Comparison of ENCODE assay signal across 8 cellular contexts in the genomic region with DNA sequence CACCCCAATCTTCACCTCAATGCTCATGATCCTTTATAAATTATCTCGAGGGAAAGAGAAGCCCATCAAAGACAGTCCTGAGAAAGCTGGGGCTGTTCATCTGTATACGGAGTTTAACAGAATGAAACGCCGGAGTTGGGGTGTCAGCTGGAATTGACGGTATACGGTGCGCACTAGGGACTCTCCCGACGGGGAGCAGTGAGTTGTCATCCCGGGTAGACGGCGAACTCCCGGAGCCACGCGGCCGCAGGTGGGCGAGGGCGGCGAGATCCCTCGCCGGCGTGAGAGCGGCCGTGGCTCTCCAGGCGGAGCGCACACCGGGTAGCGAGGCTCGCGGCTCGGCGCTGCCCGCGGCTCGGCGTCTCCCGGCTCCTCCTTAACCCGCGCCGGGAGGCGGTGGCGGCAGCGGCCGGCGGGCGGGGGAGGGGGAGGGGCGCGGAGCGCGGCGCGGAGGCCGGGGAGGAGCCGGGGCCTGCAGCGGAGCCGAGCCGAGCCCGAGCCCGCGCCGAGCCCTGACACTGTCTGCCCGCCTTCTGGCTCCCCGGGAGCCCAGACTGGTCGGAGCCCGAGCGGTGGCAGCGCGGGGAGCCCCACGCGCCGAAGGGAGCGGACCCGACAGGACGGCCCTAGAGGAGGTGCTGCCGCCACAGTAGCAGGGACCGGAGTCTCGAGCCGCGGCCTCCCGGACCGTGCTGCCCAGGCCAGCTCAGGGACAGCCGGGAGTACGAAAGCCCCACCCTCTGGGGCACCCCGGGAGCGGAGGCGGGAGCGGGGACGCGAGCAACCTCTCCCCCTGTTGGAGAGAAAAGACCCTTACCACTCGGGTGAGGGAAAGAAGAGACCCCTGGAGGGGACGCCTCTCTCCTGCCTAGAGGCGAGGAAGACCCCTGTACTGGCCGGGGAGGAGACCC. TPM values are rescaled to one million over a fixed set of nuclear protein-coding genes. Genes with fewer than 3 reads are reported as not detected.
DNase-seq lines count a peak whose midpoint lies in the region; ATAC-seq and TF ChIP-seq lines count a peak whose summit lies in the region.

FOXJ2 (plus strand) TSS at position 475 of the 911 bp plus-strand sequence. CDS start 7,117 bp downstream, outside the sequence.

- ATAC-seq in GM21360 (IDR thresholded peaks at IDR 0.05; ENCODE audit: unreplicated experiment): peak; percentile 76
- peak; percentile 97 for ATAC-seq in gastroesophageal sphincter

- H3K4me1 ChIP-seq in SJCRH30 (peaks cover 2% of the 10 kb centered on the region; the same call in 1 of the 2 replicates), gastroesophageal sphincter (peaks cover 11 to 54% (median 30%) of the 10 kb centered on the region in 3 donors), neutrophil (ENCODE audit: control insufficient read depth in 1 of 2, insufficient read depth in 1 of 2, low read depth in 1 of 2, low read length in 1 of 2) (peaks cover 53 to 60% of the 10 kb centered on the region in 2 experiments)

- peak; percentile 85 to 89 for TF ChIP-seq POLR2A in gastroesophageal sphincter (IDR thresholded peaks at IDR 0.05)

- H3K9me3 ChIP-seq in SJCRH30 (replicated peaks) (no peaks in the 10 kb centered on the region), gastroesophageal sphincter (no peaks in the 10 kb centered on the region), neutrophil (no peaks in the 10 kb centered on the region)

- peak within 1 kb of the TSS; percentile 95 for H3K4me3 ChIP-seq in SJCRH30
- peak within 1 kb of the TSS; percentile 80 to 90 for H3K4me3 ChIP-seq in gastroesophageal sphincter
- H3K4me3 ChIP-seq in neutrophil (ENCODE audit: low read depth in 1 of 2, low read length in 1 of 2): peak within 1 kb of the TSS; percentile 86 to 88

- WGBS in gastroesophageal sphincter (ENCODE audit: low coverage in 1 of 2), 2 donors: 0% methylated on average over 1 to 6 of the region's 93 CpGs

- H3K27ac ChIP-seq in SJCRH30 (peak within 1 kb of the TSS; percentile 67), gastroesophageal sphincter (peak within 1 kb of the TSS; percentile 94 to 100 (median 98)), neutrophil (peak within 1 kb of the TSS; percentile 90)

- no peaks in the 10 kb centered on the region for H3K27me3 ChIP-seq in SJCRH30
- no peaks in the 10 kb centered on the region for H3K27me3 ChIP-seq in gastroesophageal sphincter
- no peaks in the 10 kb centered on the region for H3K27me3 ChIP-seq in neutrophil

- no peak for TF ChIP-seq EP300 in gastroesophageal sphincter (IDR thresholded peaks at IDR 0.05)

- H3K36me3 ChIP-seq in SJCRH30: no peaks in the 10 kb centered on the region
- H3K36me3 ChIP-seq in gastroesophageal sphincter: no peaks in the 10 kb centered on the region
- H3K36me3 ChIP-seq in neutrophil: peaks cover 5% of the 10 kb centered on the region

- peak; percentile 88 for DNase-seq in D341Med (ENCODE audit: low spot score)
- DNase-seq in HUDEP-2 (lab: John Stamatoyannopoulos, UW; ENCODE audit: unreplicated experiment in 76 of 76): peak in 67 of 76 experiments; percentile 4 to 81 (median 60)
- peak; percentile 51 to 71 for DNase-seq in SJCRH30
- DNase-seq in activated naive CD4-positive, alpha-beta T cell (lab: John Stamatoyannopoulos, UW): peak; percentile 49 to 84 (median 65)
- peak; percentile 67 for DNase-seq in superior temporal gyrus (ENCODE audit: extremely low spot score)

- TF ChIP-seq CTCF in gastroesophageal sphincter (IDR thresholded peaks at IDR 0.05) (no peak), neutrophil (IDR thresholded peaks at IDR 0.05) (no peak)

RNA-seq across cellular contexts. Expression of gene FOXJ2, which starts in this region (rescaled TPM):
- total RNA-seq in SJCRH30 (2014; rRNA removed; shearing (Covaris generic)): 8.0 and 8.3 TPM in 2 replicates
- total RNA-seq in gastroesophageal sphincter: 10 to 100 TPM; 16.4 to 28.2 (median 20.4) TPM

Comparison
In these comparisons a context has a peak if more than half of its experiments do, and no peak if none do; other contexts are left out.
1. Peak in every context shown above with its lines: DNase-seq, ATAC-seq, H3K4me3 ChIP-seq and H3K27ac ChIP-seq.